8 cellular contexts compared by ENCODE assay signal in genomic region chr3:149658444-149659172, GRCh38. TPM values are rescaled to one million over a fixed set of nuclear protein-coding genes. Genes with fewer than 3 reads are reported as not detected.
DNase-seq lines count a peak whose midpoint lies in the region; ATAC-seq and TF ChIP-seq lines count a peak whose summit lies in the region.

No MANE protein-coding gene starts in this region.

- peaks cover 54% of the 10 kb centered on the region for H3K27me3 Mint-ChIP-seq in activated T-cell treated with anti-CD3 and anti-CD28 coated beads, Interleukin-2, amount 50 U/mL, for 4 hours (ENCODE audit: low read depth)
- peaks cover 57 to 77% (median 69%) of the 10 kb centered on the region in 3 donors for H3K27me3 Mint-ChIP-seq in naive B cell

- H3K9me3 Mint-ChIP-seq in activated T-cell treated with anti-CD3 and anti-CD28 coated beads, Interleukin-2, amount 50 U/mL, for 4 hours: no peaks in the 10 kb centered on the region
- peaks cover 0 to 4% (median 0%) of the 10 kb centered on the region in 7 donors for H3K9me3 Mint-ChIP-seq in naive B cell

- TF ChIP-seq CTCF in upper lobe of right lung (IDR thresholded peaks at IDR 0.05): peak; percentile 31

- peaks cover 12% of the 10 kb centered on the region for H3K4me1 Mint-ChIP-seq in activated T-cell treated with anti-CD3 and anti-CD28 coated beads, Interleukin-2, amount 50 U/mL, for 4 hours (ENCODE audit: low read depth)
- peaks cover 11 to 24% (median 19%) of the 10 kb centered on the region in 3 donors for H3K4me1 Mint-ChIP-seq in naive B cell

- intact Hi-C loops in upper lobe of right lung (cut with DNase I): no loop called here

- no peaks in the 10 kb centered on the region for H3K36me3 Mint-ChIP-seq in activated T-cell treated with anti-CD3 and anti-CD28 coated beads, Interleukin-2, amount 50 U/mL, for 4 hours (ENCODE audit: insufficient read depth)
- H3K36me3 Mint-ChIP-seq in naive B cell: peaks cover 4 to 8% of the 10 kb centered on the region in 2 donors

- H3K27ac ChIP-seq in upper lobe of right lung: peak overlapping the region; percentile 96

- DNase-seq in AG08395 (ENCODE audit: low spot score) (peak; percentile 75), NCI-H2196 treated with DMSO at 0.1 percent for 48 hours (lab: John Stamatoyannopoulos, UW; ENCODE audit: unreplicated experiment) (peak; percentile 63), fibroblast of peridontal ligament (ENCODE audit: extremely low read depth) (peak; percentile 85), naive B cell (no peak), upper lobe of right lung (peak; percentile 81)
- DNase-seq in activated T-cell treated with anti-CD3 and anti-CD28 coated beads, Interleukin-2, amount 50 U/mL, for 4 hours: no peak

- peaks cover 6% of the 10 kb centered on the region for H3K27me3 ChIP-seq in upper lobe of right lung

- ATAC-seq in GM18505 (IDR thresholded peaks at IDR 0.05; ENCODE audit: unreplicated experiment) (peak; percentile 76), HG02870 (IDR thresholded peaks at IDR 0.05; ENCODE audit: unreplicated experiment) (peak; percentile 74), naive B cell (ENCODE audit: low read depth in 2 of 2) (peak; percentile 53 to 59), upper lobe of right lung (peak; percentile 72)
- peak; percentile 62 to 64 for ATAC-seq in activated T-cell treated with anti-CD3 and anti-CD28 coated beads, Interleukin-2, amount 50 U/mL, for 4 hours

- H3K4me1 ChIP-seq in upper lobe of right lung: peaks cover 5% of the 10 kb centered on the region

- TF ChIP-seq POLR2A in GM18505 (IDR thresholded peaks at IDR 0.05; ENCODE audit: borderline replicate concordance, extremely low read depth, insufficient read depth, insufficient read length): peak; percentile 7

- no peaks in the 10 kb centered on the region for H3K9me3 ChIP-seq in upper lobe of right lung

- no peaks in the 10 kb centered on the region for H3K36me3 ChIP-seq in upper lobe of right lung

- peak overlapping the region; percentile 79 for H3K4me3 Mint-ChIP-seq in activated T-cell treated with anti-CD3 and anti-CD28 coated beads, Interleukin-2, amount 50 U/mL, for 4 hours
- H3K4me3 Mint-ChIP-seq in naive B cell: peak overlapping the region; percentile 83 to 92 (median 87)

- H3K27ac Mint-ChIP-seq in naive B cell: no peak overlapping the region

- H3K4me3 ChIP-seq in upper lobe of right lung: peak overlapping the region; percentile 75

RNA-seq across cellular contexts. Expression of gene WWTR1, which starts 0.8 kb away (rescaled TPM):
- total RNA-seq in activated T-cell treated with anti-CD3 and anti-CD28 coated beads, Interleukin-2, amount 50 U/mL, for 4 hours: 1 to 10 TPM in 2 of 3 donors, under 1 TPM in 1; 0.63 to 1.5 (median 1.0) TPM
- under 1 TPM in 1 of 6 donors, not detected in 5; 0.61 TPM for polyA plus RNA-seq in naive B cell (ENCODE audit: low read depth in 6 of 6)
- total RNA-seq in upper lobe of right lung: 87.7 TPM

Comparison
In these comparisons a context has a peak if more than half of its experiments do, and no peak if none do; other contexts are left out.
1. DNase-seq: peak in AG08395 (single experiment), NCI-H2196 treated with DMSO at 0.1 percent for 48 hours (single experiment), fibroblast of peridontal ligament (single experiment) and upper lobe of right lung (single experiment); none in activated T-cell treated with anti-CD3 and anti-CD28 coated beads, Interleukin-2, amount 50 U/mL, for 4 hours (single experiment) and naive B cell (single experiment).
2. RNA of gene WWTR1, which starts 0.8 kb away (total RNA-seq): 87.7 TPM in upper lobe of right lung (single experiment); 0.63 to 1.5 TPM in activated T-cell treated with anti-CD3 and anti-CD28 coated beads, Interleukin-2, amount 50 U/mL, for 4 hours; every median in the first group is over 10 times any median in the second.
3. Peak in every context shown above with its lines, with median percentiles within 50 percentile points of each other: ATAC-seq.